15 cellular contexts compared by ENCODE assay signal in the genomic region with DNA sequence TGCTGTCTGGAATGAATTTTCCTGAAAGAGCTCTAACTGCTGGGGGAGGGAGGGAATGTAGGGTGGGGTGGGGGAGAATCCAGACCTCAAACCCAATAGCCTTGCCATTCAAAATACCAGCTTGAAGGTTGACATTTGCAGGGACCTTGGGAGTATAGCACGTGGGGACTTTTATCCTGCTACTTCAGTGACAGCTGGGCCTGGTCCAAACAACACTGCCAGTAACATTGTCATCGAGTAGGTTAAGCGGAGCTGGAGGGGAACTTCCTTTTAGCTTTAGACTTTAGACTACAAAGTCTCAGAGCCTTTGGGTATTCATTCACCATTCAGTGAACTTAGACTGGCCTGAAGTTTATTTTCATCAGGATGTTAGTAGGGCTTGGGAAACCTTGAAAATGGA.
DNase-seq lines count a peak whose midpoint lies in the region; ATAC-seq and TF ChIP-seq lines count a peak whose summit lies in the region.
"Had no signal": no experiment of that assay in that cellular context is flagged by ENCODE, and none has a peak within 500 bp of the region (broad histone marks: within the 10 kb centered on the region; RNA-seq: fewer than 3 reads in every experiment).

No MANE protein-coding gene starts in this region.

- no peak overlapping the region for H3K27ac ChIP-seq in IMR-90 (ENCODE audit: insufficient read depth, low read length)
- H3K27ac ChIP-seq in body of pancreas: peak overlapping the region in 3 of 4 donors; percentile 31 to 69 (median 44)
- H3K27ac ChIP-seq: RWPE1 had no signal

- no peak overlapping the region for H4K5ac ChIP-seq in IMR-90 (ENCODE audit: low read depth, low read length)

- POLR2A ChIA-PET in IMR-90 (lab: Charles Lee; ENCODE audit: unreplicated experiment): no interaction called here
- POLR2A ChIA-PET in activated CD4-positive, alpha-beta memory T cell treated with anti-CD3 and anti-CD28 coated beads, Interleukin-2, amount 10 ng/mL, durations not matched to agents 7 days and 5 days (lab: Charles Lee): no interaction called here

- H3K4me1 Mint-ChIP-seq in activated CD4-positive, alpha-beta memory T cell treated with anti-CD3 and anti-CD28 coated beads, Interleukin-2, amount 10 ng/mL, durations not matched to agents 7 days and 5 days: no peaks in the 10 kb centered on the region

- H2BK120ac ChIP-seq in IMR-90 (ENCODE audit: low read depth, low read length): peak overlapping the region; percentile 1; the same call in 1 of the 2 replicates

- no peak overlapping the region for H3K56ac ChIP-seq in IMR-90 (ENCODE audit: extremely low read depth, insufficient read depth, low read length)

- H3K4me3 ChIP-seq in IMR-90 (ENCODE audit: insufficient read depth, low read depth, low read length) (no peak overlapping the region), body of pancreas (no peak overlapping the region)

- in situ Hi-C loops in IMR-90 (cut with MboI; ENCODE audit: low sequenced_read_pairs): no loop called here

- no CpG with 5 or more reads among the region's 3 CpGs for WGBS in IMR-90 (ENCODE audit: extremely low coverage in 2 of 2, insufficient read length in 1 of 2), 2 experiments
- 10 to 11% methylated on average over 3 of the region's 3 CpGs for WGBS in body of pancreas, 2 donors

- H4K20me1 ChIP-seq in IMR-90 (ENCODE audit: insufficient read depth, low read length): no peaks in the 10 kb centered on the region

- TF ChIP-seq CTCF in IMR-90 (conservative IDR thresholded peaks at IDR 0.05; ENCODE audit: low read depth, low read length): no peak
- TF ChIP-seq CTCF in body of pancreas (IDR thresholded peaks at IDR 0.05): no peak

- H3K18ac ChIP-seq in IMR-90 (ENCODE audit: low read depth, low read length): peak overlapping the region; percentile 68; the same call in 1 of the 2 replicates

- H2AK5ac ChIP-seq in IMR-90 (ENCODE audit: low read depth, low read length): 0 out of 2 replicates have a peak overlapping the region, but pooled peaks have one; percentile 3

- H3K9me3 ChIP-seq in IMR-90 (ENCODE audit: control insufficient read depth, insufficient read depth, low read length) (no peaks in the 10 kb centered on the region), body of pancreas (no peaks in the 10 kb centered on the region)

- dilution Hi-C loops in IMR-90 (cut with HindIII; ENCODE audit: low sequenced_read_pairs, unreplicated experiment): no loop called here

- H2BK5ac ChIP-seq in IMR-90 (ENCODE audit: low read depth, low read length, poor library complexity, severe bottlenecking): no peak overlapping the region

- H3K79me1 ChIP-seq in IMR-90 (ENCODE audit: low read depth in 1 of 2, low read length in 2 of 2): no peaks in the 10 kb centered on the region

- no peak overlapping the region for H3K4me3 Mint-ChIP-seq in activated CD4-positive, alpha-beta memory T cell treated with anti-CD3 and anti-CD28 coated beads, Interleukin-2, amount 10 ng/mL, durations not matched to agents 7 days and 5 days
- H3K4me3 Mint-ChIP-seq: CD8-positive, alpha-beta T cell; H9 had no signal

- H3K14ac ChIP-seq in IMR-90 (replicated peaks; ENCODE audit: low read depth, low read length): no peak overlapping the region

- no peak for TF ChIP-seq POLR2A in IMR-90 (IDR thresholded peaks at IDR 0.05; ENCODE audit: low read depth, low read length)
- TF ChIP-seq POLR2A in body of pancreas (IDR thresholded peaks at IDR 0.05): no peak

- no peak overlapping the region; a peak in 1 of 4 replicates for H4K8ac ChIP-seq in IMR-90 (ENCODE audit: low read depth in 2 of 2, low read length in 2 of 2)

- no peak overlapping the region for H2AK9ac ChIP-seq in IMR-90 (replicated peaks; ENCODE audit: low read depth, low read length, poor library complexity)

- no peak for ATAC-seq in IMR-90 (ENCODE audit: low read depth)
- ATAC-seq in body of pancreas: peak; percentile 93
- peak; percentile 63 to 65 for ATAC-seq in left cardiac atrium
- no peak for ATAC-seq in HG02840 (IDR thresholded peaks at IDR 0.05; ENCODE audit: low FRiP score, unreplicated experiment)
- ATAC-seq: CD8-positive, alpha-beta T cell; PC-3 had no signal

- H3K27me3 ChIP-seq in IMR-90 (ENCODE audit: control insufficient read depth, insufficient read depth, low read length): no peaks in the 10 kb centered on the region
- no peaks in the 10 kb centered on the region for H3K27me3 ChIP-seq in body of pancreas

- H3K27ac Mint-ChIP-seq in activated CD4-positive, alpha-beta memory T cell treated with anti-CD3 and anti-CD28 coated beads, Interleukin-2, amount 10 ng/mL, durations not matched to agents 7 days and 5 days: no peak overlapping the region
- H3K27ac Mint-ChIP-seq: CD8-positive, alpha-beta T cell had no signal

- H3K9me3 Mint-ChIP-seq in activated CD4-positive, alpha-beta memory T cell treated with anti-CD3 and anti-CD28 coated beads, Interleukin-2, amount 10 ng/mL, durations not matched to agents 7 days and 5 days: no peaks in the 10 kb centered on the region
- H3K9me3 Mint-ChIP-seq: CD8-positive, alpha-beta T cell; H9 had no signal

- H3K36me3 Mint-ChIP-seq in activated CD4-positive, alpha-beta memory T cell treated with anti-CD3 and anti-CD28 coated beads, Interleukin-2, amount 10 ng/mL, durations not matched to agents 7 days and 5 days (ENCODE audit: low read depth): no peaks in the 10 kb centered on the region
- H3K36me3 Mint-ChIP-seq: CD8-positive, alpha-beta T cell had no signal

- H3K4ac ChIP-seq in IMR-90 (ENCODE audit: low read depth, low read length): no peak overlapping the region

- H3K23ac ChIP-seq in IMR-90 (ENCODE audit: low read depth, low read length): no peak overlapping the region

- no peak for TF ChIP-seq RAD21 in IMR-90 (IDR thresholded peaks at IDR 0.05; ENCODE audit: low read length)

- peak overlapping the region; percentile 32; the same call in 1 of the 3 replicates for H2BK15ac ChIP-seq in IMR-90 (ENCODE audit: low read depth, low read length)

- intact Hi-C loops in IMR-90 (cut with micrococcal nuclease) (no loop called here), body of pancreas (cut with DNase I) (no loop called here), left cardiac atrium (cut with DNase I) (no loop called here)

- no peak for DNase-seq in IMR-90
- peak; percentile 77 to 93 (median 87) for DNase-seq in body of pancreas
- peak; percentile 24 for DNase-seq in left cardiac atrium
- DNase-seq in mucosa of gallbladder (ENCODE audit: low spot score): peak; percentile 73
- no peak for DNase-seq in activated CD4-positive, alpha-beta memory T cell treated with anti-CD3 and anti-CD28 coated beads, Interleukin-2, amount 10 ng/mL, durations not matched to agents 7 days and 5 days
- no peak for DNase-seq in dermis blood vessel endothelial cell
- no peak for DNase-seq in NCI-H69 (lab: John Stamatoyannopoulos, UW)
- DNase-seq: CD8-positive, alpha-beta T cell; H9; NCI-H1105 treated with DMSO at 0.1 percent for 48 hours; NCI-H1694 treated with DMSO at 0.1 percent for 48 hours; NCI-H345 had no signal

- peak overlapping the region; percentile 14; the same call in 1 of the 2 replicates for H4K91ac ChIP-seq in IMR-90 (ENCODE audit: insufficient read depth, low read depth, low read length)

- H3K27me3 Mint-ChIP-seq in activated CD4-positive, alpha-beta memory T cell treated with anti-CD3 and anti-CD28 coated beads, Interleukin-2, amount 10 ng/mL, durations not matched to agents 7 days and 5 days: no peaks in the 10 kb centered on the region

- H3K4me2 ChIP-seq in IMR-90 (ENCODE audit: low read depth, low read length): no peak overlapping the region

- H3K4me1 ChIP-seq in IMR-90 (ENCODE audit: control insufficient read depth, insufficient read depth, low read length) (peaks cover 2% of the 10 kb centered on the region), body of pancreas (peaks cover 25% of the 10 kb centered on the region)

- no peak overlapping the region for H3K9ac ChIP-seq in IMR-90 (ENCODE audit: low read depth, low read length)

- H3K9me1 ChIP-seq in IMR-90 (ENCODE audit: insufficient read depth, low read length): no peaks in the 10 kb centered on the region

- H2AFZ ChIP-seq in IMR-90 (replicated peaks; ENCODE audit: low read length, poor library complexity): no peak overlapping the region

- no peaks in the 10 kb centered on the region for H3K36me3 ChIP-seq in IMR-90 (ENCODE audit: control insufficient read depth, insufficient read depth, low read length)
- no peaks in the 10 kb centered on the region for H3K36me3 ChIP-seq in body of pancreas (replicated peaks in 1 of 2; ENCODE audit: insufficient read depth in 1 of 2, low read depth in 2 of 2)

- no TSS peak for BruUV-seq in IMR-90 (replicated peaks; lab: Mats Ljungman, UMichigan)

- CTCF ChIA-PET in IMR-90 (lab: Yijun Ruan, JAX): interaction anchor here (0.5 kb wide), 1 partner anchor 17 kb away, joined by 3 read pairs; no protein-coding TSS in a partner anchor
- CTCF ChIA-PET in activated CD4-positive, alpha-beta memory T cell treated with anti-CD3 and anti-CD28 coated beads, Interleukin-2, amount 10 ng/mL, durations not matched to agents 7 days and 5 days (lab: Charles Lee): no interaction called here

- no peak overlapping the region for H2BK20ac ChIP-seq in IMR-90 (ENCODE audit: low read depth, low read length)

TF ChIP-seq in IMR-90, 13 proteins besides CTCF, POLR2A, EP300 and RAD21 (continues in another document):
- TF ChIP-seq RCOR1 (IDR thresholded peaks at IDR 0.05; ENCODE audit: insufficient replicate concordance, low read length) (no peak), ELK1 (IDR thresholded peaks at IDR 0.05; ENCODE audit: borderline replicate concordance, low read depth, low read length) (no peak), CHD1 (IDR thresholded peaks at IDR 0.05; ENCODE audit: low read depth, low read length) (no peak), FOS (IDR thresholded peaks at IDR 0.05; ENCODE audit: low read depth, low read length) (no peak), MAFK (IDR thresholded peaks at IDR 0.05; ENCODE audit: low read depth, low read length) (no peak), BHLHE40 (IDR thresholded peaks at IDR 0.05; ENCODE audit: low read depth, low read length) (no peak), MAZ (IDR thresholded peaks at IDR 0.05; ENCODE audit: borderline replicate concordance, low read depth, low read length) (no peak), RFX5 (IDR thresholded peaks at IDR 0.05; ENCODE audit: low read depth, low read length) (no peak)

Comparison
In these comparisons a context has a peak if more than half of its experiments do, and no peak if none do; other contexts are left out.
1. ATAC-seq: peak in body of pancreas (single experiment) and left cardiac atrium (2 of 2); none in IMR-90 (single experiment) and HG02840 (single experiment).
2. DNase-seq: peak in body of pancreas (4 of 4), left cardiac atrium (single experiment) and mucosa of gallbladder (single experiment); none in IMR-90 (single experiment), activated CD4-positive, alpha-beta memory T cell treated with anti-CD3 and anti-CD28 coated beads, Interleukin-2, amount 10 ng/mL, durations not matched to agents 7 days and 5 days (single experiment), dermis blood vessel endothelial cell (single experiment) and NCI-H69 (single experiment).